30 cellular contexts compared by ENCODE assay signal in the genomic region with DNA sequence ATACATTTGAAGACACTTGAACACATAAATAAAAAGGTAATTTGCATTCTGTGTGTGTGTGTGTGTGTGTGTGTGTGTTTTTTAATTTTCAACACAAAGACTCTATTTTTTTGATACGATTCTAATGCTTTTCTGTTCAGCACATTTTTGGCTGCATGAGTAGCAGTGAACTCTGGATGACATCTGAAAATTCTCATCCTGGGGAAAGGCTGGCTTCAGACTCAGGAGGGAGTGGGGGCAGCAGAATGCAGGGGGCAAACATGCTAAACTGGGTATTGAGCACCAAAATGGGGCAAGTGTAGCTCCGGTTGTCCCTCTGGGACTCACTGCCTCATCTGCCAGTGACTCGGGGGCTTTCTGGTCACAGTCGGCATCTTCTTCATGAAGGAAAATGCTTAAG.
DNase-seq lines count a peak whose midpoint lies in the region; ATAC-seq and TF ChIP-seq lines count a peak whose summit lies in the region.
"Had no signal": no experiment of that assay in that cellular context is flagged by ENCODE, and none has a peak within 500 bp of the region (broad histone marks: within the 10 kb centered on the region; RNA-seq: fewer than 3 reads in every experiment).

No MANE protein-coding gene starts in this region.

- H3K27ac ChIP-seq in vagina, result peak overlapping the region; percentile 83
- H3K27ac ChIP-seq: C4-2B, hepatocyte, neutrophil had no signal

- no peak overlapping the region for H3K4me3 Mint-ChIP-seq in nephron
- H3K4me3 Mint-ChIP-seq: activated CD8-positive, alpha-beta memory T cell treated with anti-CD3 and anti-CD28 coated beads, Interleukin-2, amount 10 ng/mL, durations not matched to agents 7 days and 5 days; activated T-cell treated with anti-CD3 and anti-CD28 coated beads, Interleukin-2, amount 50 U/mL, for 72 hours; stimulated activated effector memory CD8-positive, alpha-beta T cell treated with anti-CD3 and anti-CD28 coated beads, Interleukin-12 subunit alpha, Interleukin-12 subunit beta, amount 100 ng/mL, for 72 hours; type B pancreatic cell had no signal

- peak overlapping the region; percentile 25 to 95 (median 82) for H3K27ac Mint-ChIP-seq in nephron
- H3K27ac Mint-ChIP-seq: activated CD8-positive, alpha-beta memory T cell treated with anti-CD3 and anti-CD28 coated beads, Interleukin-2, amount 10 ng/mL, durations not matched to agents 7 days and 5 days; activated T-cell treated with anti-CD3 and anti-CD28 coated beads, Interleukin-2, amount 50 U/mL, for 72 hours; stimulated activated effector memory CD8-positive, alpha-beta T cell treated with anti-CD3 and anti-CD28 coated beads, Interleukin-12 subunit alpha, Interleukin-12 subunit beta, amount 100 ng/mL, for 72 hours; type B pancreatic cell had no signal

- peaks cover 4% of the 10 kb centered on the region for H3K9me3 ChIP-seq in vagina
- H3K9me3 ChIP-seq: HAP-1, neutrophil, prostate gland had no signal

- intact Hi-C loops in Right ventricle myocardium inferior (cut with DNase I), result no loop called here
- intact Hi-C loops in left cardiac atrium (cut with DNase I), result no loop called here
- intact Hi-C loops in vagina (cut with DNase I), result no loop called here

- H3K4me1 Mint-ChIP-seq in nephron, result peaks cover 33% of the 10 kb centered on the region
- H3K4me1 Mint-ChIP-seq: activated CD8-positive, alpha-beta memory T cell treated with anti-CD3 and anti-CD28 coated beads, Interleukin-2, amount 10 ng/mL, durations not matched to agents 7 days and 5 days; stimulated activated effector memory CD8-positive, alpha-beta T cell treated with anti-CD3 and anti-CD28 coated beads, Interleukin-12 subunit alpha, Interleukin-12 subunit beta, amount 100 ng/mL, for 72 hours had no signal

- H3K36me3 ChIP-seq in vagina, result no peaks in the 10 kb centered on the region
- H3K36me3 ChIP-seq: HAP-1, neutrophil, prostate gland had no signal

- DNase-seq in Right ventricle myocardium inferior (ENCODE audit: missing footprints) (no peak), left cardiac atrium (no peak), fibroblast of pulmonary artery (ENCODE audit: low read depth) (peak; percentile 42), vagina (ENCODE audit: extremely low spot score in 2 of 2) (no peak), HuH-7 (ENCODE audit: low spot score) (no peak)
- DNase-seq: 8988T; activated CD4-positive, alpha-beta T cell treated with anti-CD3 and anti-CD28 coated beads, Interleukin-2, amount 50 U/mL, for 4 hours; activated CD8-positive, alpha-beta memory T cell treated with anti-CD3 and anti-CD28 coated beads, Interleukin-2, amount 10 ng/mL, durations not matched to agents 7 days and 5 days; activated naive CD4-positive, alpha-beta T cell treated with Interleukin-2 at 50 U/mL for 16 hours; activated T-cell treated with anti-CD3 and anti-CD28 coated beads, Interleukin-2, amount 50 U/mL, for 72 hours; Karpas-422; left colon; NCI-H1417 treated with DMSO at 0.1 percent for 48 hours; NCI-H2081; NCI-H2227 treated with DMSO at 0.1 percent for 48 hours; NCI-H526; PC-3; SHP77 had no signal

- TF ChIP-seq POLR2A in vagina (IDR thresholded peaks at IDR 0.05), result no peak

- H3K27me3 ChIP-seq in vagina, result no peaks in the 10 kb centered on the region
- H3K27me3 ChIP-seq: hepatocyte, neutrophil had no signal

- H3K4me3 ChIP-seq in fibroblast of pulmonary artery (replicated peaks; ENCODE audit: low read depth, low read length), result no peak overlapping the region
- no peak overlapping the region for H3K4me3 ChIP-seq in vagina
- H3K4me3 ChIP-seq: HAP-1, hepatocyte, prostate gland had no signal

- H3K4me1 ChIP-seq in vagina, result no peaks in the 10 kb centered on the region
- H3K4me1 ChIP-seq: HAP-1, prostate gland had no signal

- H3K27me3 Mint-ChIP-seq in nephron (ENCODE audit: low read depth), result no peaks in the 10 kb centered on the region
- H3K27me3 Mint-ChIP-seq: activated CD8-positive, alpha-beta memory T cell treated with anti-CD3 and anti-CD28 coated beads, Interleukin-2, amount 10 ng/mL, durations not matched to agents 7 days and 5 days; type B pancreatic cell had no signal

- H3K9me3 Mint-ChIP-seq in nephron, result peaks cover 49% of the 10 kb centered on the region
- H3K9me3 Mint-ChIP-seq: type B pancreatic cell had no signal

- H3K36me3 Mint-ChIP-seq in nephron (ENCODE audit: low read depth), result peaks cover 25% of the 10 kb centered on the region
- H3K36me3 Mint-ChIP-seq: activated CD8-positive, alpha-beta memory T cell treated with anti-CD3 and anti-CD28 coated beads, Interleukin-2, amount 10 ng/mL, durations not matched to agents 7 days and 5 days; stimulated activated effector memory CD8-positive, alpha-beta T cell treated with anti-CD3 and anti-CD28 coated beads, Interleukin-12 subunit alpha, Interleukin-12 subunit beta, amount 100 ng/mL, for 72 hours; type B pancreatic cell had no signal

- TF ChIP-seq CTCF in fibroblast of pulmonary artery (IDR thresholded peaks at IDR 0.05; ENCODE audit: low read length, missing control alignments), result no peak
- no peak for TF ChIP-seq CTCF in nephron (IDR thresholded peaks at IDR 0.05; ENCODE audit: unreplicated experiment in 3 of 3)
- no peak for TF ChIP-seq CTCF in vagina (IDR thresholded peaks at IDR 0.05)

- ATAC-seq in Right ventricle myocardium inferior (peak; percentile 81), left cardiac atrium (no peak), HG03442 (IDR thresholded peaks at IDR 0.05; ENCODE audit: unreplicated experiment) (no peak), HG02884 (IDR thresholded peaks at IDR 0.05; ENCODE audit: unreplicated experiment) (no peak)
- ATAC-seq: activated CD4-positive, CD25-positive, alpha-beta regulatory T cell treated with anti-CD3 and anti-CD28 coated beads, Interleukin-2, amount 50 U/mL, for 24 hours; activated CD8-positive, alpha-beta memory T cell treated with anti-CD3 and anti-CD28 coated beads, Interleukin-2, amount 10 ng/mL, durations not matched to agents 7 days and 5 days; activated T-cell treated with anti-CD3 and anti-CD28 coated beads, Interleukin-2, amount 50 U/mL, for 72 hours; HepG2; left colon; PC-3; stimulated activated effector memory CD8-positive, alpha-beta T cell treated with anti-CD3 and anti-CD28 coated beads, Interleukin-12 subunit alpha, Interleukin-12 subunit beta, amount 100 ng/mL, for 72 hours had no signal
